16 cellular contexts compared by ENCODE assay signal in the genomic region with DNA sequence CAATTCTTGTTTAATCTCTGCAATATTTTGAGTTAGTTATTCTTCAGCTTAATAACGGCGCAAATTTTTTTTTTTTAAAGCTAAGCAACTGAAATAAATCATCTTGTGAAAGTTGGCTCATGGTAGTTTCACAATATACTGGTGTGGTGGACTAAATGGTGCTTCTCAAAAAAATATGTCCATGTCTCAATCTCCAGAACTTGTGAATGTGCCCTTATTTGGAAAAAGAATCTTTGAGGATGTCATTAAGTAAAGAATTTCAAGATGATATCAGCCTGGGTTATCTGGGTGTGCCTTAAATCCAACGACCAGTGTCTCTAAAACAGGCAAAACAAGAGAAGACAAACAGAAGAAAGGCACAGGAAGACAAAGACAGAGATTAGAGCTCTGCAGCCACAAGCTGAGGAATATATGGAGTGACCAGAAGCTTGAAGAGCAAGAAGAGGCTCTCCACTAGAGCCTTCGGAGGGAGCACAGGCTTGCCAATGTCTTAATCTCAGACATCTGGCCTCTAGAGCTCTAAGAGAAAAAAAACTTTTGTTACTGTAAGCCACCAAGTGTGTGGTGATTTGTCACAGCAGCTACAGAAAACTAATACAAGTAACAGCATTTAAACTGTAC.
DNase-seq lines count a peak whose midpoint lies in the region; ATAC-seq and TF ChIP-seq lines count a peak whose summit lies in the region.
"Had no signal": no experiment of that assay in that cellular context is flagged by ENCODE, and none has a peak within 500 bp of the region (broad histone marks: within the 10 kb centered on the region; RNA-seq: fewer than 3 reads in every experiment).

No MANE protein-coding gene starts in this region.

- no peak for TF ChIP-seq CTCF in endodermal cell (conservative IDR thresholded peaks at IDR 0.05)

- no peak overlapping the region for H3K4ac ChIP-seq in trophoblast cell (ENCODE audit: low read depth, low read length)

- peaks cover 27% of the 10 kb centered on the region for H3K4me1 Mint-ChIP-seq in endodermal cell

- H3K23ac ChIP-seq in trophoblast cell (ENCODE audit: low read length): no peak overlapping the region

- H3K4me3 Mint-ChIP-seq in endodermal cell: no peak overlapping the region
- H3K4me3 Mint-ChIP-seq: activated CD8-positive, alpha-beta T cell treated with anti-CD3 and anti-CD28 coated beads for 36 hours; activated T-helper 1 cell treated with anti-CD3 and anti-CD28 coated beads, Interleukin-12 subunit alpha, Interleukin-12 subunit beta, Interleukin-2, Interleukin-4 antibody, amounts not matched to agents 30 ng/mL and 10 ng/mL and 1 ng/mL, durations not matched to agents 14 hours and 24 hours and 36 hours; CD4-positive, alpha-beta T cell had no signal

- no peak for ATAC-seq in GM21723 (IDR thresholded peaks at IDR 0.05; ENCODE audit: unreplicated experiment)
- ATAC-seq: activated CD8-positive, alpha-beta T cell treated with anti-CD3 and anti-CD28 coated beads for 36 hours had no signal

- no peak overlapping the region for H2AFZ ChIP-seq in trophoblast cell (ENCODE audit: insufficient read depth, low read length, poor library complexity)

- peak overlapping the region; percentile 37 for H2BK12ac ChIP-seq in trophoblast cell (ENCODE audit: low read length)

- H3K27me3 Mint-ChIP-seq in endodermal cell (ENCODE audit: insufficient read depth): no peaks in the 10 kb centered on the region
- H3K27me3 Mint-ChIP-seq: activated CD8-positive, alpha-beta T cell treated with anti-CD3 and anti-CD28 coated beads for 36 hours had no signal

- H3K18ac ChIP-seq in trophoblast cell (ENCODE audit: low read length): no peak overlapping the region

- H3K79me1 ChIP-seq in trophoblast cell (ENCODE audit: low read length): peaks cover 12% of the 10 kb centered on the region

- peak overlapping the region; percentile 11 for H3K27ac Mint-ChIP-seq in endodermal cell
- H3K27ac Mint-ChIP-seq: activated CD8-positive, alpha-beta T cell treated with anti-CD3 and anti-CD28 coated beads for 36 hours; activated T-helper 1 cell treated with anti-CD3 and anti-CD28 coated beads, Interleukin-12 subunit alpha, Interleukin-12 subunit beta, Interleukin-2, Interleukin-4 antibody, amounts not matched to agents 30 ng/mL and 10 ng/mL and 1 ng/mL, durations not matched to agents 14 hours and 24 hours and 36 hours; CD4-positive, alpha-beta T cell had no signal

- H3K4me1 ChIP-seq in endodermal cell (ENCODE audit: control insufficient read depth, insufficient read depth, low read length) (peaks cover 4% of the 10 kb centered on the region), trophoblast cell (ENCODE audit: control insufficient read depth in 1 of 2, insufficient read depth in 2 of 2, low read length in 2 of 2) (peaks cover 6 to 11% of the 10 kb centered on the region in 2 experiments)
- H3K4me1 ChIP-seq: adrenal gland had no signal

- WGBS in endodermal cell (ENCODE audit: insufficient coverage in 1 of 2, insufficient read length in 1 of 2), 2 experiments: 86 to 94% methylated on average over 4 of the region's 4 CpGs
- no CpG with 5 or more reads among the region's 4 CpGs for WGBS in trophoblast cell (ENCODE audit: extremely low coverage, insufficient coverage, insufficient read length)

- H3K4me3 ChIP-seq in endodermal cell (ENCODE audit: low read length) (peak overlapping the region; percentile 26), trophoblast cell (ENCODE audit: low read depth, low read length) (no peak overlapping the region)
- H3K4me3 ChIP-seq: adrenal gland, HAP-1, lung had no signal

- H3K27me3 ChIP-seq in endodermal cell (ENCODE audit: control insufficient read depth, insufficient read depth, low read length, poor library complexity, severe bottlenecking): no peaks in the 10 kb centered on the region
- no peaks in the 10 kb centered on the region for H3K27me3 ChIP-seq in trophoblast cell (ENCODE audit: insufficient read depth, low read length)
- H3K27me3 ChIP-seq: adrenal gland had no signal

- H3K79me2 ChIP-seq in trophoblast cell (ENCODE audit: control insufficient read depth, insufficient read depth, low read length, poor library complexity): no peaks in the 10 kb centered on the region

- H2AK5ac ChIP-seq in trophoblast cell (ENCODE audit: low read length): no peak overlapping the region

- no peaks in the 10 kb centered on the region for H3K9me3 ChIP-seq in endodermal cell (ENCODE audit: control insufficient read depth, low read length)
- H3K9me3 ChIP-seq in trophoblast cell (ENCODE audit: insufficient read depth, low read depth, low read length): peaks cover 2% of the 10 kb centered on the region
- H3K9me3 ChIP-seq: adrenal gland, HAP-1 had no signal

- no peaks in the 10 kb centered on the region for H3K36me3 ChIP-seq in endodermal cell (ENCODE audit: control insufficient read depth, insufficient read depth, low read length)
- H3K36me3 ChIP-seq in trophoblast cell (ENCODE audit: control insufficient read depth in 1 of 2, insufficient read depth in 2 of 2, low read length in 2 of 2): no peaks in the 10 kb centered on the region
- H3K36me3 ChIP-seq: adrenal gland, HAP-1 had no signal

- H3K9ac ChIP-seq in endodermal cell (ENCODE audit: extremely low read depth, low read length, poor library complexity, severe bottlenecking): no peak overlapping the region
- no peak overlapping the region for H3K9ac ChIP-seq in trophoblast cell (ENCODE audit: low read length)

- DNase-seq in EL: peak; percentile 2
- DNase-seq in NCI-H82 treated with DMSO at 0.1 percent for 48 hours (lab: John Stamatoyannopoulos, UW; ENCODE audit: unreplicated experiment): peak; percentile 15
- no peak for DNase-seq in endodermal cell
- DNase-seq in trophoblast cell: peak; percentile 33 to 87
- no peak for DNase-seq in NCI-H1694 treated with DMSO at 0.1 percent for 48 hours (lab: John Stamatoyannopoulos, UW)
- DNase-seq in GDM1 (lab: John Stamatoyannopoulos, UW): no peak
- DNase-seq: activated CD8-positive, alpha-beta T cell treated with anti-CD3 and anti-CD28 coated beads for 36 hours; adrenal gland; CD4-positive, alpha-beta T cell; NCI-H1436; NCI-H2227 treated with DMSO at 0.1 percent for 48 hours had no signal

- H3K27ac ChIP-seq in endodermal cell (ENCODE audit: low read depth, low read length): no peak overlapping the region
- peak overlapping the region; percentile 77 for H3K27ac ChIP-seq in trophoblast cell (ENCODE audit: low read depth, low read length)
- H3K27ac ChIP-seq: adrenal gland, VCaP had no signal

- H4K12ac ChIP-seq in trophoblast cell (ENCODE audit: low read depth, low read length): no peak overlapping the region

- H2BK120ac ChIP-seq in trophoblast cell (ENCODE audit: insufficient read depth, low read length, poor library complexity): no peak overlapping the region

- H4K91ac ChIP-seq in trophoblast cell (ENCODE audit: low read depth, low read length): no peak overlapping the region

- H3K4me2 ChIP-seq in trophoblast cell (ENCODE audit: low read length): no peak overlapping the region

- H3K36me3 Mint-ChIP-seq in endodermal cell (ENCODE audit: low read depth): no peaks in the 10 kb centered on the region

- H3K9me3 Mint-ChIP-seq in endodermal cell: no peaks in the 10 kb centered on the region
- H3K9me3 Mint-ChIP-seq: activated CD8-positive, alpha-beta T cell treated with anti-CD3 and anti-CD28 coated beads for 36 hours; activated T-helper 1 cell treated with anti-CD3 and anti-CD28 coated beads, Interleukin-12 subunit alpha, Interleukin-12 subunit beta, Interleukin-2, Interleukin-4 antibody, amounts not matched to agents 30 ng/mL and 10 ng/mL and 1 ng/mL, durations not matched to agents 14 hours and 24 hours and 36 hours; CD4-positive, alpha-beta T cell had no signal

- no peak overlapping the region for H3K14ac ChIP-seq in trophoblast cell (ENCODE audit: low read length)

- H4K8ac ChIP-seq in trophoblast cell (ENCODE audit: low read depth, low read length): no peak overlapping the region

- no peak overlapping the region for H2BK5ac ChIP-seq in trophoblast cell (ENCODE audit: low read depth, low read length, poor library complexity)

Comparison
In these comparisons a context has a peak if more than half of its experiments do, and no peak if none do; other contexts are left out.
1. DNase-seq: peak in EL (single experiment), NCI-H82 treated with DMSO at 0.1 percent for 48 hours (single experiment) and trophoblast cell (2 of 2); none in endodermal cell (single experiment), NCI-H1694 treated with DMSO at 0.1 percent for 48 hours (single experiment) and GDM1 (single experiment).